In genomic region chr2:68663371-68664156, GRCh38 we compare ENCODE assay signal across 18 cellular contexts. TPM values are rescaled to one million over a fixed set of nuclear protein-coding genes. Genes with fewer than 3 reads are reported as not detected.
A peak's percentile ranks its signal among the peaks of the same experiment; 100 is the strongest.
DNase-seq lines count a peak whose midpoint lies in the region; ATAC-seq and TF ChIP-seq lines count a peak whose summit lies in the region.
"Had no signal": no experiment of that assay in that cellular context is flagged by ENCODE, and none has a peak within 500 bp of the region (broad histone marks: within the 10 kb centered on the region; RNA-seq: fewer than 3 reads in every experiment).

No MANE protein-coding gene starts in this region.

- ATAC-seq in activated CD8-positive, alpha-beta T cell treated with anti-CD3 and anti-CD28 coated beads for 36 hours = peak; percentile 90
- no peak for ATAC-seq in activated CD8-positive, alpha-beta T cell treated with anti-CD3 and anti-CD28 coated beads, Interleukin-2, amount 10 ng/mL, durations not matched to agents 7 days and 5 days
- ATAC-seq in stimulated activated effector memory CD8-positive, alpha-beta T cell treated with anti-CD3 and anti-CD28 coated beads, Interleukin-12 subunit alpha, Interleukin-12 subunit beta, amount 100 ng/mL, for 72 hours = peak; percentile 72
- no peak for ATAC-seq in HG03442 (IDR thresholded peaks at IDR 0.05; ENCODE audit: unreplicated experiment)
- ATAC-seq: Panc1 had no signal

- no peaks in the 10 kb centered on the region for H3K9me3 ChIP-seq in OCI-LY3 (ENCODE audit: insufficient read depth, low read length)
- H3K9me3 ChIP-seq: HAP-1 had no signal

- H3K9ac ChIP-seq in OCI-LY3 (ENCODE audit: low read length) = peak overlapping the region; percentile 7; the same call in 1 of the 2 replicates
- H3K9ac ChIP-seq: KMS-11 had no signal

- intact Hi-C loops in activated CD8-positive, alpha-beta T cell treated with anti-CD3 and anti-CD28 coated beads for 36 hours (cut with micrococcal nuclease) = no loop called here

- peaks cover 13% of the 10 kb centered on the region for H3K27me3 Mint-ChIP-seq in activated CD8-positive, alpha-beta T cell treated with anti-CD3 and anti-CD28 coated beads for 36 hours
- peaks cover 5% of the 10 kb centered on the region for H3K27me3 Mint-ChIP-seq in activated CD8-positive, alpha-beta T cell treated with anti-CD3 and anti-CD28 coated beads, Interleukin-2, amount 10 ng/mL, durations not matched to agents 7 days and 5 days (ENCODE audit: low read depth)

- no peaks in the 10 kb centered on the region for H3K36me3 Mint-ChIP-seq in activated CD8-positive, alpha-beta T cell treated with anti-CD3 and anti-CD28 coated beads for 36 hours (ENCODE audit: low read depth)
- no peaks in the 10 kb centered on the region for H3K36me3 Mint-ChIP-seq in activated CD8-positive, alpha-beta T cell treated with anti-CD3 and anti-CD28 coated beads, Interleukin-2, amount 10 ng/mL, durations not matched to agents 7 days and 5 days (ENCODE audit: low read depth)
- H3K36me3 Mint-ChIP-seq in stimulated activated effector memory CD8-positive, alpha-beta T cell treated with anti-CD3 and anti-CD28 coated beads, Interleukin-12 subunit alpha, Interleukin-12 subunit beta, amount 100 ng/mL, for 72 hours = no peaks in the 10 kb centered on the region

- H2AFZ ChIP-seq in OCI-LY3 (ENCODE audit: low read depth, low read length) = peak overlapping the region; percentile 24; the same call in 1 of the 2 replicates

- no peak overlapping the region for H3K4me3 Mint-ChIP-seq in activated CD8-positive, alpha-beta T cell treated with anti-CD3 and anti-CD28 coated beads for 36 hours
- no peak overlapping the region for H3K4me3 Mint-ChIP-seq in activated CD8-positive, alpha-beta T cell treated with anti-CD3 and anti-CD28 coated beads, Interleukin-2, amount 10 ng/mL, durations not matched to agents 7 days and 5 days
- no peak overlapping the region for H3K4me3 Mint-ChIP-seq in stimulated activated effector memory CD8-positive, alpha-beta T cell treated with anti-CD3 and anti-CD28 coated beads, Interleukin-12 subunit alpha, Interleukin-12 subunit beta, amount 100 ng/mL, for 72 hours

- no peak overlapping the region for H3K27ac ChIP-seq in OCI-LY3 (ENCODE audit: low read length)
- H3K27ac ChIP-seq: C4-2B, KMS-11 had no signal

- H3K4me1 Mint-ChIP-seq in activated CD8-positive, alpha-beta T cell treated with anti-CD3 and anti-CD28 coated beads for 36 hours (ENCODE audit: low read depth) = peaks cover 24% of the 10 kb centered on the region
- peaks cover 9% of the 10 kb centered on the region for H3K4me1 Mint-ChIP-seq in activated CD8-positive, alpha-beta T cell treated with anti-CD3 and anti-CD28 coated beads, Interleukin-2, amount 10 ng/mL, durations not matched to agents 7 days and 5 days (ENCODE audit: low read depth)
- H3K4me1 Mint-ChIP-seq in stimulated activated effector memory CD8-positive, alpha-beta T cell treated with anti-CD3 and anti-CD28 coated beads, Interleukin-12 subunit alpha, Interleukin-12 subunit beta, amount 100 ng/mL, for 72 hours = peaks cover 6% of the 10 kb centered on the region

- H3K27ac Mint-ChIP-seq in activated CD8-positive, alpha-beta T cell treated with anti-CD3 and anti-CD28 coated beads for 36 hours = no peak overlapping the region
- H3K27ac Mint-ChIP-seq in activated CD8-positive, alpha-beta T cell treated with anti-CD3 and anti-CD28 coated beads, Interleukin-2, amount 10 ng/mL, durations not matched to agents 7 days and 5 days = no peak overlapping the region
- no peak overlapping the region for H3K27ac Mint-ChIP-seq in stimulated activated effector memory CD8-positive, alpha-beta T cell treated with anti-CD3 and anti-CD28 coated beads, Interleukin-12 subunit alpha, Interleukin-12 subunit beta, amount 100 ng/mL, for 72 hours

- no peaks in the 10 kb centered on the region for H3K36me3 ChIP-seq in OCI-LY3 (replicated peaks; ENCODE audit: low read depth, low read length)
- H3K36me3 ChIP-seq: HAP-1 had no signal

- CTCF ChIA-PET in activated CD8-positive, alpha-beta T cell treated with anti-CD3 and anti-CD28 coated beads for 36 hours (lab: Charles Lee) = interaction anchor here (0.6 to 1.8 kb wide), 3 partner anchors 11 to 68 kb away, joined by 3 to 6 read pairs (median 4); no protein-coding TSS in a partner anchor
- CTCF ChIA-PET in activated CD8-positive, alpha-beta T cell treated with anti-CD3 and anti-CD28 coated beads, Interleukin-2, amount 10 ng/mL, durations not matched to agents 7 days and 5 days (lab: Charles Lee) = interaction anchor here (1.6 to 3.5 kb wide), 2 partner anchors 45 to 280 kb away, joined by 6 to 9 read pairs; no protein-coding TSS in a partner anchor

- H4K20me1 ChIP-seq in OCI-LY3 (ENCODE audit: insufficient read depth, low read length) = no peaks in the 10 kb centered on the region

- H3K79me2 ChIP-seq in OCI-LY3 (ENCODE audit: low read length) = no peaks in the 10 kb centered on the region

- H3K4me3 ChIP-seq in GM12865 (ENCODE audit: low read depth, low read length) = no peak overlapping the region
- peak overlapping the region; percentile 19; the same call in 1 of the 2 replicates for H3K4me3 ChIP-seq in OCI-LY3 (ENCODE audit: low read length)
- H3K4me3 ChIP-seq: HAP-1 had no signal

- peak overlapping the region; percentile 52 for H3K4me2 ChIP-seq in OCI-LY3 (ENCODE audit: low read length)
- H3K4me2 ChIP-seq: KMS-11 had no signal

- no peak for TF ChIP-seq CTCF in activated CD8-positive, alpha-beta T cell treated with anti-CD3 and anti-CD28 coated beads for 36 hours (IDR thresholded peaks at IDR 0.05)
- TF ChIP-seq CTCF in GM12865 (IDR thresholded peaks at IDR 0.05; ENCODE audit: insufficient read depth, low read depth, low read length, missing control alignments) (no peak), OCI-LY3 (IDR thresholded peaks at IDR 0.05; ENCODE audit: low read depth, low read length) (no peak)

- peaks cover 22% of the 10 kb centered on the region for H3K4me1 ChIP-seq in OCI-LY3 (ENCODE audit: low read length)
- H3K4me1 ChIP-seq: HAP-1 had no signal

- no peaks in the 10 kb centered on the region for H3K27me3 ChIP-seq in OCI-LY3 (ENCODE audit: low read depth, low read length)

- POLR2A ChIA-PET in activated CD8-positive, alpha-beta T cell treated with anti-CD3 and anti-CD28 coated beads for 36 hours (lab: Charles Lee) = interaction anchor here (1.1 kb wide), 1 partner anchor 9 kb away, joined by 3 read pairs; no protein-coding TSS in a partner anchor
- POLR2A ChIA-PET in activated CD8-positive, alpha-beta T cell treated with anti-CD3 and anti-CD28 coated beads, Interleukin-2, amount 10 ng/mL, durations not matched to agents 7 days and 5 days (lab: Charles Lee) = no interaction called here

- no peaks in the 10 kb centered on the region for H3K9me3 Mint-ChIP-seq in activated CD8-positive, alpha-beta T cell treated with anti-CD3 and anti-CD28 coated beads for 36 hours
- H3K9me3 Mint-ChIP-seq in activated CD8-positive, alpha-beta T cell treated with anti-CD3 and anti-CD28 coated beads, Interleukin-2, amount 10 ng/mL, durations not matched to agents 7 days and 5 days (ENCODE audit: insufficient read depth) = peaks cover 11% of the 10 kb centered on the region
- peaks cover 3% of the 10 kb centered on the region for H3K9me3 Mint-ChIP-seq in stimulated activated effector memory CD8-positive, alpha-beta T cell treated with anti-CD3 and anti-CD28 coated beads, Interleukin-12 subunit alpha, Interleukin-12 subunit beta, amount 100 ng/mL, for 72 hours

- peak; percentile 66 for DNase-seq in activated CD8-positive, alpha-beta T cell treated with anti-CD3 and anti-CD28 coated beads for 36 hours
- DNase-seq in activated CD8-positive, alpha-beta T cell treated with anti-CD3 and anti-CD28 coated beads, Interleukin-2, amount 10 ng/mL, durations not matched to agents 7 days and 5 days = no peak
- DNase-seq in GM12865 (ENCODE audit: low read depth) (peak; percentile 7), DMS53 treated with DMSO at 0.1 percent for 48 hours (lab: John Stamatoyannopoulos, UW; ENCODE audit: unreplicated experiment) (no peak), middle frontal gyrus (ENCODE audit: extremely low spot score, low spot score) (no peak)
- DNase-seq in stimulated activated effector memory CD8-positive, alpha-beta T cell treated with anti-CD3 and anti-CD28 coated beads, Interleukin-12 subunit alpha, Interleukin-12 subunit beta, amount 100 ng/mL, for 72 hours (ENCODE audit: low spot score in 2 of 2) = no peak
- DNase-seq: DMS153, MM.1S, NCI-H1105, NCI-H187, NCI-H446, Right ventricle myocardium superior had no signal

RNA-seq across cellular contexts. Expression of gene PROKR1, which starts 20.2 kb away (rescaled TPM):
- total RNA-seq in activated CD8-positive, alpha-beta T cell treated with anti-CD3 and anti-CD28 coated beads for 36 hours = not detected
- not detected for total RNA-seq in activated CD8-positive, alpha-beta T cell treated with anti-CD3 and anti-CD28 coated beads, Interleukin-2, amount 10 ng/mL, durations not matched to agents 7 days and 5 days
- total RNA-seq: Right ventricle myocardium superior had no signal

Comparison
In these comparisons a context has a peak if more than half of its experiments do, and no peak if none do; other contexts are left out.
1. ATAC-seq: peak in activated CD8-positive, alpha-beta T cell treated with anti-CD3 and anti-CD28 coated beads for 36 hours (single experiment) and stimulated activated effector memory CD8-positive, alpha-beta T cell treated with anti-CD3 and anti-CD28 coated beads, Interleukin-12 subunit alpha, Interleukin-12 subunit beta, amount 100 ng/mL, for 72 hours (single experiment); none in activated CD8-positive, alpha-beta T cell treated with anti-CD3 and anti-CD28 coated beads, Interleukin-2, amount 10 ng/mL, durations not matched to agents 7 days and 5 days (single experiment) and HG03442 (single experiment).
2. DNase-seq: peak in activated CD8-positive, alpha-beta T cell treated with anti-CD3 and anti-CD28 coated beads for 36 hours (single experiment) and GM12865 (single experiment); none in activated CD8-positive, alpha-beta T cell treated with anti-CD3 and anti-CD28 coated beads, Interleukin-2, amount 10 ng/mL, durations not matched to agents 7 days and 5 days (single experiment), stimulated activated effector memory CD8-positive, alpha-beta T cell treated with anti-CD3 and anti-CD28 coated beads, Interleukin-12 subunit alpha, Interleukin-12 subunit beta, amount 100 ng/mL, for 72 hours (0 of 2), DMS53 treated with DMSO at 0.1 percent for 48 hours (single experiment) and middle frontal gyrus (single experiment).